12 cellular contexts compared by ENCODE assay signal in genomic region chr18:42187611-42188378, GRCh38.
DNase-seq lines count a peak whose midpoint lies in the region; ATAC-seq and TF ChIP-seq lines count a peak whose summit lies in the region.
"Had no signal": no experiment of that assay in that cellular context is flagged by ENCODE, and none has a peak within 500 bp of the region (broad histone marks: within the 10 kb centered on the region; RNA-seq: fewer than 3 reads in every experiment).

No MANE protein-coding gene starts in this region.

- ATAC-seq in GM18873 (IDR thresholded peaks at IDR 0.05; ENCODE audit: low FRiP score, unreplicated experiment) = peak; percentile 59
- peak; percentile 85 for ATAC-seq in GM21786 (IDR thresholded peaks at IDR 0.05; ENCODE audit: unreplicated experiment)
- ATAC-seq in HG03439 (IDR thresholded peaks at IDR 0.05; ENCODE audit: unreplicated experiment) = peak; percentile 82
- no peak for ATAC-seq in naive thymus-derived CD8-positive, alpha-beta T cell
- ATAC-seq in activated CD4-positive, alpha-beta T cell treated with anti-CD3 and anti-CD28 coated beads for 36 hours = no peak
- ATAC-seq: PC-3 had no signal

- H3K4me3 Mint-ChIP-seq in glutamatergic neuron (ENCODE audit: unreplicated experiment) = peak overlapping the region; percentile 73
- H3K4me3 Mint-ChIP-seq in naive thymus-derived CD8-positive, alpha-beta T cell = no peak overlapping the region
- H3K4me3 Mint-ChIP-seq in activated CD4-positive, alpha-beta T cell treated with anti-CD3 and anti-CD28 coated beads for 36 hours = no peak overlapping the region
- H3K4me3 Mint-ChIP-seq: activated naive CD4-positive, alpha-beta T cell treated with anti-CD3 and anti-CD28 coated beads, Interleukin-2, amount 10 ng/mL, durations not matched to agents 7 days and 5 days had no signal

- POLR2A ChIA-PET in naive thymus-derived CD8-positive, alpha-beta T cell (lab: Charles Lee) = no interaction called here
- POLR2A ChIA-PET in activated CD4-positive, alpha-beta T cell treated with anti-CD3 and anti-CD28 coated beads for 36 hours (lab: Charles Lee) = no interaction called here

- no peak for DNase-seq in glutamatergic neuron
- no peak for DNase-seq in activated CD8-positive, alpha-beta memory T cell treated with anti-CD3 and anti-CD28 coated beads, Interleukin-2, amount 50 U/mL, for 48 hours
- no peak for DNase-seq in stimulated activated CD4-positive, alpha-beta T cell treated with anti-CD3 and anti-CD28 coated beads, Interleukin-4, amount 100 ng/mL, for 24 hours
- no peak for DNase-seq in naive thymus-derived CD8-positive, alpha-beta T cell
- no peak for DNase-seq in activated CD4-positive, alpha-beta T cell treated with anti-CD3 and anti-CD28 coated beads for 36 hours
- DNase-seq: activated naive CD4-positive, alpha-beta T cell treated with anti-CD3 and anti-CD28 coated beads, Interleukin-2, amount 10 ng/mL, durations not matched to agents 7 days and 5 days; hypothalamus; PC-3; stimulated activated CD4-positive, alpha-beta T cell treated with anti-CD3 and anti-CD28 coated beads, Interleukin-15, amount 100 ng/mL, for 24 hours had no signal

- peaks cover 15% of the 10 kb centered on the region for H3K9me3 Mint-ChIP-seq in glutamatergic neuron (ENCODE audit: unreplicated experiment)
- peaks cover 0 to 18% (median 13%) of the 10 kb centered on the region in 9 donors for H3K9me3 Mint-ChIP-seq in naive thymus-derived CD8-positive, alpha-beta T cell
- peaks cover 9% of the 10 kb centered on the region for H3K9me3 Mint-ChIP-seq in activated CD4-positive, alpha-beta T cell treated with anti-CD3 and anti-CD28 coated beads for 36 hours (ENCODE audit: low read depth)
- H3K9me3 Mint-ChIP-seq: activated naive CD4-positive, alpha-beta T cell treated with anti-CD3 and anti-CD28 coated beads, Interleukin-2, amount 10 ng/mL, durations not matched to agents 7 days and 5 days had no signal

- peaks cover 4% of the 10 kb centered on the region for H3K27me3 Mint-ChIP-seq in glutamatergic neuron (ENCODE audit: unreplicated experiment)
- peaks cover 0 to 2% (median 0%) of the 10 kb centered on the region in 5 donors for H3K27me3 Mint-ChIP-seq in naive thymus-derived CD8-positive, alpha-beta T cell
- no peaks in the 10 kb centered on the region for H3K27me3 Mint-ChIP-seq in activated CD4-positive, alpha-beta T cell treated with anti-CD3 and anti-CD28 coated beads for 36 hours
- H3K27me3 Mint-ChIP-seq: activated naive CD4-positive, alpha-beta T cell treated with anti-CD3 and anti-CD28 coated beads, Interleukin-2, amount 10 ng/mL, durations not matched to agents 7 days and 5 days had no signal

- peak overlapping the region; percentile 93 for H3K27ac Mint-ChIP-seq in glutamatergic neuron (ENCODE audit: unreplicated experiment)
- H3K27ac Mint-ChIP-seq in naive thymus-derived CD8-positive, alpha-beta T cell = no peak overlapping the region
- H3K27ac Mint-ChIP-seq in activated CD4-positive, alpha-beta T cell treated with anti-CD3 and anti-CD28 coated beads for 36 hours = no peak overlapping the region
- H3K27ac Mint-ChIP-seq: activated naive CD4-positive, alpha-beta T cell treated with anti-CD3 and anti-CD28 coated beads, Interleukin-2, amount 10 ng/mL, durations not matched to agents 7 days and 5 days had no signal

- H3K36me3 Mint-ChIP-seq in glutamatergic neuron (ENCODE audit: unreplicated experiment) = peaks cover 21% of the 10 kb centered on the region
- H3K36me3 Mint-ChIP-seq in naive thymus-derived CD8-positive, alpha-beta T cell = peaks cover 0 to 10% (median 0%) of the 10 kb centered on the region in 3 donors
- no peaks in the 10 kb centered on the region for H3K36me3 Mint-ChIP-seq in activated CD4-positive, alpha-beta T cell treated with anti-CD3 and anti-CD28 coated beads for 36 hours (ENCODE audit: low read depth)
- H3K36me3 Mint-ChIP-seq: activated naive CD4-positive, alpha-beta T cell treated with anti-CD3 and anti-CD28 coated beads, Interleukin-2, amount 10 ng/mL, durations not matched to agents 7 days and 5 days had no signal

- TF ChIP-seq CTCF in glutamatergic neuron (IDR thresholded peaks at IDR 0.05; ENCODE audit: partially characterized antibody, unreplicated experiment) = no peak

- H3K4me1 Mint-ChIP-seq in glutamatergic neuron (ENCODE audit: low read depth, unreplicated experiment) = peaks cover 36% of the 10 kb centered on the region
- H3K4me1 Mint-ChIP-seq in naive thymus-derived CD8-positive, alpha-beta T cell = no peaks in the 10 kb centered on the region
- H3K4me1 Mint-ChIP-seq in activated CD4-positive, alpha-beta T cell treated with anti-CD3 and anti-CD28 coated beads for 36 hours = no peaks in the 10 kb centered on the region
- H3K4me1 Mint-ChIP-seq: activated naive CD4-positive, alpha-beta T cell treated with anti-CD3 and anti-CD28 coated beads, Interleukin-2, amount 10 ng/mL, durations not matched to agents 7 days and 5 days had no signal

- intact Hi-C loops in activated CD4-positive, alpha-beta T cell treated with anti-CD3 and anti-CD28 coated beads for 36 hours (cut with DNase I, micrococcal nuclease) = no loop called here

- CTCF ChIA-PET in activated CD4-positive, alpha-beta T cell treated with anti-CD3 and anti-CD28 coated beads for 36 hours (lab: Charles Lee) = no interaction called here

Comparison
In these comparisons a context has a peak if more than half of its experiments do, and no peak if none do; other contexts are left out.
1. ATAC-seq: peak in GM18873 (single experiment), GM21786 (single experiment) and HG03439 (single experiment); none in naive thymus-derived CD8-positive, alpha-beta T cell (0 of 2) and activated CD4-positive, alpha-beta T cell treated with anti-CD3 and anti-CD28 coated beads for 36 hours (single experiment).